Comparison of ENCODE assay signal across 8 cellular contexts in genomic region chr2:217943379-217944321, GRCh38. TPM values are rescaled to one million over a fixed set of nuclear protein-coding genes. Genes with fewer than 3 reads are reported as not detected.
A peak's percentile ranks its signal among the peaks of the same experiment; 100 is the strongest.
DNase-seq lines count a peak whose midpoint lies in the region; ATAC-seq and TF ChIP-seq lines count a peak whose summit lies in the region.

No MANE protein-coding gene starts in this region.

- TF ChIP-seq CTCF in Caco-2 (IDR thresholded peaks at IDR 0.05; ENCODE audit: insufficient read depth in 1 of 2, low read depth in 1 of 2, low read length in 1 of 2, severe bottlenecking in 1 of 2, unreplicated experiment in 1 of 2) (peak in 1 of 2 experiments; percentile 81), parathyroid adenoma (IDR thresholded peaks at IDR 0.05) (peak; percentile 63)

- no peak overlapping the region for H3K4me2 ChIP-seq in Karpas-422 (ENCODE audit: low read depth, low read length, poor library complexity, severe bottlenecking)
- peak overlapping the region; percentile 51 for H3K4me2 ChIP-seq in parathyroid adenoma (ENCODE audit: low read length)

- H3K27me3 ChIP-seq in Caco-2 (replicated peaks; ENCODE audit: control insufficient read depth, insufficient read depth, low read length): no peaks in the 10 kb centered on the region
- H3K27me3 ChIP-seq in Karpas-422 (ENCODE audit: low read length): no peaks in the 10 kb centered on the region
- no peaks in the 10 kb centered on the region for H3K27me3 ChIP-seq in parathyroid adenoma (ENCODE audit: control insufficient read depth, insufficient read depth, low read length)

- ATAC-seq in GM19467 (IDR thresholded peaks at IDR 0.05; ENCODE audit: unreplicated experiment): no peak

- H4K20me1 ChIP-seq in Karpas-422 (ENCODE audit: insufficient read depth, low read depth, low read length): no peaks in the 10 kb centered on the region

- H3K79me2 ChIP-seq in Karpas-422 (ENCODE audit: low read length): no peaks in the 10 kb centered on the region
- H3K79me2 ChIP-seq in parathyroid adenoma: peaks cover 67% of the 10 kb centered on the region

- no peak overlapping the region for H2AFZ ChIP-seq in Karpas-422 (ENCODE audit: low read length)
- H2AFZ ChIP-seq in parathyroid adenoma: peak overlapping the region; percentile 45

- no peaks in the 10 kb centered on the region for H3K9me3 Mint-ChIP-seq in Caco-2 (ENCODE audit: unreplicated experiment)
- H3K9me3 Mint-ChIP-seq in activated T-helper 1 cell treated with anti-CD3 and anti-CD28 coated beads, Interleukin-12 subunit alpha, Interleukin-12 subunit beta, Interleukin-2, Interleukin-4 antibody, amounts not matched to agents 30 ng/mL and 10 ng/mL and 1 ng/mL, durations not matched to agents 14 hours and 24 hours and 36 hours: no peaks in the 10 kb centered on the region

- no peaks in the 10 kb centered on the region for H3K27me3 Mint-ChIP-seq in Caco-2 (ENCODE audit: insufficient read depth, unreplicated experiment)
- H3K27me3 Mint-ChIP-seq in activated T-helper 1 cell treated with anti-CD3 and anti-CD28 coated beads, Interleukin-12 subunit alpha, Interleukin-12 subunit beta, Interleukin-2, Interleukin-4 antibody, amounts not matched to agents 30 ng/mL and 10 ng/mL and 1 ng/mL, durations not matched to agents 14 hours and 24 hours and 36 hours (ENCODE audit: insufficient read depth): peaks cover 5% of the 10 kb centered on the region

- H3K36me3 ChIP-seq in Caco-2 (ENCODE audit: control insufficient read depth, insufficient read depth, low read length) (no peaks in the 10 kb centered on the region), Karpas-422 (ENCODE audit: insufficient read depth, low read length) (no peaks in the 10 kb centered on the region), parathyroid adenoma (ENCODE audit: control insufficient read depth, insufficient read depth, low read length) (no peaks in the 10 kb centered on the region)

- peak overlapping the region; percentile 48 for H3K4me3 ChIP-seq in Caco-2 (ENCODE audit: low read depth, low read length)
- H3K4me3 ChIP-seq in Karpas-422 (ENCODE audit: low read length): no peak overlapping the region
- peak overlapping the region; percentile 57 for H3K4me3 ChIP-seq in parathyroid adenoma (ENCODE audit: low read depth, low read length)

- BruUV-seq in Caco-2 (replicated peaks; lab: Mats Ljungman, UMichigan): no TSS peak

- CTCF ChIA-PET in Caco-2 (lab: Charles Lee): interaction anchor here (0.6 to 2.6 kb wide), 10 partner anchors 11 to 182 kb away, joined by 3 to 20 read pairs (median 4); partner anchors contain the start of gene CXCR2

- peaks cover 27% of the 10 kb centered on the region for H3K4me1 Mint-ChIP-seq in Caco-2 (ENCODE audit: low read depth, unreplicated experiment)
- H3K4me1 Mint-ChIP-seq in activated T-helper 1 cell treated with anti-CD3 and anti-CD28 coated beads, Interleukin-12 subunit alpha, Interleukin-12 subunit beta, Interleukin-2, Interleukin-4 antibody, amounts not matched to agents 30 ng/mL and 10 ng/mL and 1 ng/mL, durations not matched to agents 14 hours and 24 hours and 36 hours (ENCODE audit: low read depth): no peaks in the 10 kb centered on the region

- peak overlapping the region; percentile 52 for H3K4me3 Mint-ChIP-seq in Caco-2 (ENCODE audit: unreplicated experiment)
- H3K4me3 Mint-ChIP-seq in activated T-helper 1 cell treated with anti-CD3 and anti-CD28 coated beads, Interleukin-12 subunit alpha, Interleukin-12 subunit beta, Interleukin-2, Interleukin-4 antibody, amounts not matched to agents 30 ng/mL and 10 ng/mL and 1 ng/mL, durations not matched to agents 14 hours and 24 hours and 36 hours: no peak overlapping the region

- POLR2A ChIA-PET in Caco-2 (lab: Charles Lee): no interaction called here

- H3K4me1 ChIP-seq in Caco-2 (peaks cover 35% of the 10 kb centered on the region), Karpas-422 (ENCODE audit: low read length) (no peaks in the 10 kb centered on the region), parathyroid adenoma (peaks cover 76% of the 10 kb centered on the region)

- H3K9ac ChIP-seq in Karpas-422 (ENCODE audit: low read length) (no peak overlapping the region), parathyroid adenoma (no peak overlapping the region)

- no peaks in the 10 kb centered on the region for H3K9me2 ChIP-seq in Karpas-422 (replicated peaks; ENCODE audit: insufficient read depth, low read length)

- intact Hi-C loops in Caco-2 (cut with micrococcal nuclease; ENCODE audit: unreplicated experiment): loop anchor here (1.0 to 2.0 kb wide), 2 partner anchors 41 to 45 kb away; no protein-coding TSS in a partner anchor
- intact Hi-C loops in activated T-helper 1 cell treated with anti-CD3 and anti-CD28 coated beads, Interleukin-12 subunit alpha, Interleukin-12 subunit beta, Interleukin-2, Interleukin-4 antibody, amounts not matched to agents 30 ng/mL and 10 ng/mL and 1 ng/mL, durations not matched to agents 14 hours and 24 hours and 36 hours (cut with micrococcal nuclease): no loop called here
- intact Hi-C loops in cardiac septum (cut with DNase I): loop anchor here (1.0 kb wide), 1 partner anchor 45 kb away; no protein-coding TSS in a partner anchor

- no peak overlapping the region for H3K27ac ChIP-seq in Karpas-422 (ENCODE audit: low read length)
- peak overlapping the region; percentile 90 for H3K27ac ChIP-seq in parathyroid adenoma

- H3K9me3 ChIP-seq in Caco-2: no peaks in the 10 kb centered on the region
- H3K9me3 ChIP-seq in Karpas-422 (ENCODE audit: low read length): no peaks in the 10 kb centered on the region
- H3K9me3 ChIP-seq in parathyroid adenoma (ENCODE audit: control insufficient read depth, low read length): no peaks in the 10 kb centered on the region

- DNase-seq in Caco-2 (peak; percentile 88 to 89), Karpas-422 (peak; percentile 52), cardiac septum (ENCODE audit: low spot score) (peak; percentile 94)
- peak; percentile 2 for DNase-seq in activated T-helper 1 cell treated with anti-CD3 and anti-CD28 coated beads, Interleukin-12 subunit alpha, Interleukin-12 subunit beta, Interleukin-2, Interleukin-4 antibody, amounts not matched to agents 30 ng/mL and 10 ng/mL and 1 ng/mL, durations not matched to agents 14 hours and 24 hours and 36 hours (ENCODE audit: low spot score)
- no peak for DNase-seq in stimulated activated CD4-positive, alpha-beta T cell treated with anti-CD3 and anti-CD28 coated beads, Interleukin-4, amount 100 ng/mL, for 1 hour
- no peak for DNase-seq in activated CD8-positive, alpha-beta memory T cell treated with anti-CD3 and anti-CD28 coated beads, Interleukin-2, amount 50 U/mL, for 4 hours

- no peaks in the 10 kb centered on the region for H3K36me3 Mint-ChIP-seq in Caco-2 (ENCODE audit: insufficient read depth, unreplicated experiment)
- H3K36me3 Mint-ChIP-seq in activated T-helper 1 cell treated with anti-CD3 and anti-CD28 coated beads, Interleukin-12 subunit alpha, Interleukin-12 subunit beta, Interleukin-2, Interleukin-4 antibody, amounts not matched to agents 30 ng/mL and 10 ng/mL and 1 ng/mL, durations not matched to agents 14 hours and 24 hours and 36 hours (ENCODE audit: low read depth): no peaks in the 10 kb centered on the region

- no peak overlapping the region for H3K27ac Mint-ChIP-seq in Caco-2 (ENCODE audit: unreplicated experiment)
- no peak overlapping the region for H3K27ac Mint-ChIP-seq in activated T-helper 1 cell treated with anti-CD3 and anti-CD28 coated beads, Interleukin-12 subunit alpha, Interleukin-12 subunit beta, Interleukin-2, Interleukin-4 antibody, amounts not matched to agents 30 ng/mL and 10 ng/mL and 1 ng/mL, durations not matched to agents 14 hours and 24 hours and 36 hours

RNA-seq across cellular contexts. Expression of gene TNS1, which starts 59.1 kb away (rescaled TPM):
- total RNA-seq in Caco-2 (2022): 16.1 and 16.9 TPM in 2 replicates
- 1.7 TPM in 1 of 2 replicates, not detected in the other for total RNA-seq in Karpas-422 (2014; rRNA removed; shearing (Covaris generic); ENCODE audit: low replicate concordance)
- 0.41 and 1.1 TPM in 2 replicates for total RNA-seq in activated T-helper 1 cell treated with anti-CD3 and anti-CD28 coated beads, Interleukin-12 subunit alpha, Interleukin-12 subunit beta, Interleukin-2, Interleukin-4 antibody, amounts not matched to agents 30 ng/mL and 10 ng/mL and 1 ng/mL, durations not matched to agents 14 hours and 24 hours and 36 hours
- total RNA-seq in cardiac septum: 870 TPM

Comparison
In these comparisons a context has a peak if more than half of its experiments do, and no peak if none do; other contexts are left out.
1. DNase-seq: peak in Caco-2 (2 of 2), Karpas-422 (single experiment), activated T-helper 1 cell treated with anti-CD3 and anti-CD28 coated beads, Interleukin-12 subunit alpha, Interleukin-12 subunit beta, Interleukin-2, Interleukin-4 antibody, amounts not matched to agents 30 ng/mL and 10 ng/mL and 1 ng/mL, durations not matched to agents 14 hours and 24 hours and 36 hours (single experiment) and cardiac septum (single experiment); none in stimulated activated CD4-positive, alpha-beta T cell treated with anti-CD3 and anti-CD28 coated beads, Interleukin-4, amount 100 ng/mL, for 1 hour (single experiment) and activated CD8-positive, alpha-beta memory T cell treated with anti-CD3 and anti-CD28 coated beads, Interleukin-2, amount 50 U/mL, for 4 hours (single experiment).
2. RNA of gene TNS1, which starts 59.1 kb away (total RNA-seq): 870 TPM in cardiac septum (single experiment); 16.1 to 16.9 TPM in Caco-2, 1.7 TPM in Karpas-422 and 0.41 to 1.1 TPM in activated T-helper 1 cell treated with anti-CD3 and anti-CD28 coated beads, Interleukin-12 subunit alpha, Interleukin-12 subunit beta, Interleukin-2, Interleukin-4 antibody, amounts not matched to agents 30 ng/mL and 10 ng/mL and 1 ng/mL, durations not matched to agents 14 hours and 24 hours and 36 hours; every median in the first group is over 10 times any median in the second.